In genomic region chr2:234997389-234997788, GRCh38 we compare ENCODE assay signal across 28 cellular contexts. TPM values are rescaled to one million over a fixed set of nuclear protein-coding genes. Genes with fewer than 3 reads are reported as not detected.
DNase-seq lines count a peak whose midpoint lies in the region; ATAC-seq and TF ChIP-seq lines count a peak whose summit lies in the region.
"Had no signal": no experiment of that assay in that cellular context is flagged by ENCODE, and none has a peak within 500 bp of the region (broad histone marks: within the 10 kb centered on the region; RNA-seq: fewer than 3 reads in every experiment).

No MANE protein-coding gene starts in this region.

- DNase-seq in IMR-90 (no peak), smooth muscle cell (lab: John Stamatoyannopoulos, UW; ENCODE audit: unreplicated experiment) (no peak), AG20443 (ENCODE audit: low spot score) (no peak), ecto neural progenitor cell (ENCODE audit: low spot score) (no peak)
- DNase-seq in stimulated activated CD4-positive, alpha-beta T cell treated with anti-CD3 and anti-CD28 coated beads, Interleukin-15, amount 100 ng/mL, for 24 hours, result no peak
- DNase-seq: activated CD4-positive, alpha-beta T cell treated with anti-CD3 and anti-CD28 coated beads for 1 hour; activated CD8-positive, alpha-beta memory T cell treated with anti-CD3 and anti-CD28 coated beads for 24 hours; activated naive CD4-positive, alpha-beta T cell treated with anti-CD3 and anti-CD28 coated beads for 36 hours; activated T-cell treated with anti-CD3 and anti-CD28 coated beads, Interleukin-2, amount 50 U/mL, for 24 hours; amniotic stem cell; CD8-positive, alpha-beta memory T cell; effector CD4-positive, alpha-beta T cell; gastrocnemius medialis; islet precursor cell; Kasumi-1; lower lobe of right lung; NCI-H1048; NCI-H1930; NCI-H226; NCI-H748 treated with DMSO at 0.1 percent for 48 hours; occipital lobe; SHP77; uterus had no signal

- no peak overlapping the region for H3K56ac ChIP-seq in IMR-90 (ENCODE audit: extremely low read depth, insufficient read depth, low read length)

- H3K4me1 ChIP-seq in IMR-90 (ENCODE audit: control insufficient read depth, insufficient read depth, low read length) (peaks cover 72% of the 10 kb centered on the region), mesodermal cell (ENCODE audit: control insufficient read depth, insufficient read depth, low read length, poor library complexity, severe bottlenecking) (peaks cover 98% of the 10 kb centered on the region), smooth muscle cell (ENCODE audit: low read depth) (peaks cover 43% of the 10 kb centered on the region)
- H3K4me1 ChIP-seq: gastrocnemius medialis had no signal

- H3K4ac ChIP-seq in IMR-90 (ENCODE audit: low read depth, low read length), result peak overlapping the region; percentile 98

- no peaks in the 10 kb centered on the region for H3K27me3 ChIP-seq in IMR-90 (ENCODE audit: control insufficient read depth, insufficient read depth, low read length)
- no peaks in the 10 kb centered on the region for H3K27me3 ChIP-seq in smooth muscle cell (ENCODE audit: low read depth)
- H3K27me3 ChIP-seq: gastrocnemius medialis, right atrium auricular region, uterus had no signal

- no peak overlapping the region for H2AK9ac ChIP-seq in IMR-90 (replicated peaks; ENCODE audit: low read depth, low read length, poor library complexity)

- peak overlapping the region; percentile 15; the same call in 1 of the 2 replicates for H3K18ac ChIP-seq in IMR-90 (ENCODE audit: low read depth, low read length)

- peak overlapping the region; percentile 96 for H3K14ac ChIP-seq in IMR-90 (replicated peaks; ENCODE audit: low read depth, low read length)

- TF ChIP-seq CTCF in IMR-90 (conservative IDR thresholded peaks at IDR 0.05; ENCODE audit: low read depth, low read length), result no peak
- no peak for TF ChIP-seq CTCF in smooth muscle cell (IDR thresholded peaks at IDR 0.05; ENCODE audit: borderline replicate concordance, insufficient read depth, poor library complexity, severe bottlenecking)

- TF ChIP-seq RAD21 in IMR-90 (IDR thresholded peaks at IDR 0.05; ENCODE audit: low read length), result no peak

- peaks cover 32% of the 10 kb centered on the region for H3F3A ChIP-seq in smooth muscle cell (ENCODE audit: low read depth)

- H3K27ac ChIP-seq in IMR-90 (ENCODE audit: insufficient read depth, low read length), result peak overlapping the region; percentile 84
- H3K27ac ChIP-seq in cingulate gyrus (ENCODE audit: low read depth, low read length), result peak overlapping the region; percentile 19
- H3K27ac ChIP-seq in mesodermal cell (ENCODE audit: low read depth, low read length, severe bottlenecking), result peak overlapping the region; percentile 89
- H3K27ac ChIP-seq in smooth muscle cell (ENCODE audit: low read depth), result peak overlapping the region; percentile 50
- H3K27ac ChIP-seq: lower lobe of right lung, uterus had no signal

- peak overlapping the region; percentile 70; the same call in 1 of the 2 replicates for H3K23ac ChIP-seq in IMR-90 (ENCODE audit: low read depth, low read length)

- peaks cover 37% of the 10 kb centered on the region for H3K79me2 ChIP-seq in smooth muscle cell (ENCODE audit: low read depth)

- H4K8ac ChIP-seq in IMR-90 (ENCODE audit: low read depth in 2 of 2, low read length in 2 of 2), result peak overlapping the region; percentile 15 to 38

- in situ Hi-C loops in IMR-90 (cut with MboI; ENCODE audit: low sequenced_read_pairs), result no loop called here

- POLR2A ChIA-PET in IMR-90 (lab: Charles Lee; ENCODE audit: unreplicated experiment), result no interaction called here

- intact Hi-C loops in IMR-90 (cut with micrococcal nuclease), result no loop called here

- no peak for ATAC-seq in IMR-90 (ENCODE audit: low read depth)
- no peak for ATAC-seq in GM21528 (IDR thresholded peaks at IDR 0.05; ENCODE audit: low FRiP score, unreplicated experiment)
- ATAC-seq: esophagus mucosa, gastrocnemius medialis, lower lobe of right lung had no signal

- CTCF ChIA-PET in IMR-90 (lab: Yijun Ruan, JAX), result no interaction called here

- peak overlapping the region; percentile 83 for H2BK120ac ChIP-seq in IMR-90 (ENCODE audit: low read depth, low read length)

- dilution Hi-C loops in IMR-90 (cut with HindIII; ENCODE audit: low sequenced_read_pairs, unreplicated experiment), result no loop called here

- H3K4me3 ChIP-seq in IMR-90 (ENCODE audit: insufficient read depth, low read depth, low read length) (no peak overlapping the region), mesodermal cell (ENCODE audit: extremely low read depth, insufficient read depth, low read length, poor library complexity, severe bottlenecking) (no peak overlapping the region), smooth muscle cell (no peak overlapping the region)
- H3K4me3 ChIP-seq: gastrocnemius medialis, lower lobe of right lung, right atrium auricular region, uterus had no signal

- H2BK5ac ChIP-seq in IMR-90 (ENCODE audit: low read depth, low read length, poor library complexity, severe bottlenecking), result peak overlapping the region; percentile 88

- H3K9ac ChIP-seq in IMR-90 (ENCODE audit: low read depth, low read length) (no peak overlapping the region; the same call in 1 of the 2 replicates), smooth muscle cell (ENCODE audit: low read depth) (no peak overlapping the region)

- H3K79me1 ChIP-seq in IMR-90 (ENCODE audit: low read depth in 1 of 2, low read length in 2 of 2), result peaks cover 6 to 90% of the 10 kb centered on the region in 2 experiments; a peak in 3 of 4 replicates

- peak overlapping the region; percentile 68 for H2AK5ac ChIP-seq in IMR-90 (ENCODE audit: low read depth, low read length)

- no peak for TF ChIP-seq POLR2A in IMR-90 (IDR thresholded peaks at IDR 0.05; ENCODE audit: low read depth, low read length)

- peak overlapping the region; percentile 84 for H4K91ac ChIP-seq in IMR-90 (ENCODE audit: insufficient read depth, low read depth, low read length)

- peak overlapping the region; percentile 5; the same call in 1 of the 2 replicates for H4K5ac ChIP-seq in IMR-90 (ENCODE audit: low read depth, low read length)

- H3K9me1 ChIP-seq in IMR-90 (ENCODE audit: insufficient read depth, low read length), result peaks cover 67% of the 10 kb centered on the region

- BruUV-seq in IMR-90 (replicated peaks; lab: Mats Ljungman, UMichigan), result no TSS peak

- H2BK20ac ChIP-seq in IMR-90 (ENCODE audit: low read depth, low read length), result peak overlapping the region; percentile 84

- peak overlapping the region; percentile 56; the same call in 1 of the 3 replicates for H2BK15ac ChIP-seq in IMR-90 (ENCODE audit: low read depth, low read length)

- H3K4me2 ChIP-seq in IMR-90 (ENCODE audit: low read depth, low read length) (no peak overlapping the region), smooth muscle cell (peak overlapping the region; percentile 44)

- WGBS in IMR-90 (ENCODE audit: extremely low coverage in 2 of 2, insufficient read length in 1 of 2), 2 experiments, result 98% methylated on average over 7 of the region's 8 CpGs; no CpG with 5 or more reads in 1 of the 2 experiments
- 91 to 95% methylated on average over 8 of the region's 8 CpGs for WGBS in mesodermal cell (ENCODE audit: insufficient coverage in 2 of 2), 2 experiments
- 81% methylated on average over 8 of the region's 8 CpGs for WGBS in smooth muscle cell (ENCODE audit: low lambda C conversion rate)

- H3K36me3 ChIP-seq in IMR-90 (ENCODE audit: control insufficient read depth, insufficient read depth, low read length), result peaks cover 63% of the 10 kb centered on the region
- H3K36me3 ChIP-seq in mesodermal cell (ENCODE audit: control insufficient read depth, insufficient read depth, low read length), result peaks cover 82% of the 10 kb centered on the region
- no peaks in the 10 kb centered on the region for H3K36me3 ChIP-seq in smooth muscle cell (ENCODE audit: low read depth)
- H3K36me3 ChIP-seq: gastrocnemius medialis, right atrium auricular region, uterus had no signal

- H3K9me3 ChIP-seq in IMR-90 (ENCODE audit: control insufficient read depth, insufficient read depth, low read length) (no peaks in the 10 kb centered on the region), mesodermal cell (ENCODE audit: control insufficient read depth, low read length) (no peaks in the 10 kb centered on the region), smooth muscle cell (replicated peaks; ENCODE audit: low read depth) (no peaks in the 10 kb centered on the region)
- H3K9me3 ChIP-seq: gastrocnemius medialis, lower lobe of right lung, right atrium auricular region, uterus had no signal

- peaks cover 86% of the 10 kb centered on the region for H4K20me1 ChIP-seq in IMR-90 (ENCODE audit: insufficient read depth, low read length)
- H4K20me1 ChIP-seq in smooth muscle cell (ENCODE audit: low read depth), result peaks cover 100% of the 10 kb centered on the region

- H2AFZ ChIP-seq in IMR-90 (replicated peaks; ENCODE audit: low read length, poor library complexity) (no peak overlapping the region), smooth muscle cell (ENCODE audit: low read depth) (no peak overlapping the region)

TF ChIP-seq in IMR-90, 13 proteins besides CTCF, POLR2A, EP300 and RAD21 (continues in another document):
- TF ChIP-seq MAZ (IDR thresholded peaks at IDR 0.05; ENCODE audit: borderline replicate concordance, low read depth, low read length) (no peak), MXI1 (IDR thresholded peaks at IDR 0.05; ENCODE audit: borderline replicate concordance, low read depth, low read length) (no peak), CHD1 (IDR thresholded peaks at IDR 0.05; ENCODE audit: low read depth, low read length) (no peak), ELK1 (IDR thresholded peaks at IDR 0.05; ENCODE audit: borderline replicate concordance, low read depth, low read length) (no peak), RCOR1 (IDR thresholded peaks at IDR 0.05; ENCODE audit: insufficient replicate concordance, low read length) (no peak), RFX5 (IDR thresholded peaks at IDR 0.05; ENCODE audit: low read depth, low read length) (no peak), FOS (IDR thresholded peaks at IDR 0.05; ENCODE audit: low read depth, low read length) (no peak)

RNA-seq across cellular contexts. Expression of gene SH3BP4, which starts 45.6 kb away (rescaled TPM):
- 112 and 122 TPM in 2 replicates for total RNA-seq in IMR-90 (2012; rRNA removed)
- polyA plus RNA-seq in IMR-90 (2012; rRNA removed), result 101 and 104 TPM in 2 replicates
- 62.6 and 79.6 TPM in 2 replicates for polyA plus RNA-seq in IMR-90 (2012; cell fraction: cytosol; rRNA removed)
- 63.9 and 105 TPM in 2 replicates for polyA plus RNA-seq in IMR-90 (2012; cell fraction: nucleus; rRNA removed; ENCODE audit: low replicate concordance)
- polyA plus RNA-seq in mesodermal cell (2013, experiment 1 of 2), result 48.9 TPM
- 52.4 TPM for polyA plus RNA-seq in mesodermal cell (2013, experiment 2 of 2)
- 47.7 and 58.4 TPM in 2 replicates for total RNA-seq in smooth muscle cell
- 34.9 and 38.9 TPM in 2 replicates for polyA plus RNA-seq in smooth muscle cell
- polyA plus RNA-seq: CD8-positive, alpha-beta memory T cell had no signal

Comparison
In these comparisons a context has a peak if more than half of its experiments do, and no peak if none do; other contexts are left out.
1. H3K27ac ChIP-seq: peak in every context shown above with its lines; median percentile 89 in mesodermal cell; 84 in IMR-90; 50 in smooth muscle cell; 19 in cingulate gyrus.